Comparison of ENCODE assay signal across 1 cellular context in genomic region chr15:40251455-40252140, GRCh38.
TF ChIP-seq lines count a peak whose summit lies in the region.

No MANE protein-coding gene starts in this region.

TF ChIP-seq in H1, 55 proteins besides CTCF, POLR2A, EP300 and RAD21:
- TF ChIP-seq RXRA (IDR thresholded peaks at IDR 0.05; ENCODE audit: insufficient read depth, low read depth, low read length) (no peak), CHD2 (IDR thresholded peaks at IDR 0.05; ENCODE audit: low read length) (no peak), POU5F1 (IDR thresholded peaks at IDR 0.05; ENCODE audit: low read depth, low read length) (no peak), FOSL1 (IDR thresholded peaks at IDR 0.05; ENCODE audit: insufficient read depth, low read depth, low read length) (no peak), BRCA1 (IDR thresholded peaks at IDR 0.05; ENCODE audit: low read depth, low read length) (no peak), SUZ12 (IDR thresholded peaks at IDR 0.05; ENCODE audit: low read length) (no peak), PHF8 (conservative IDR thresholded peaks at IDR 0.05; ENCODE audit: low read depth, low read length) (no peak), RNF2 (IDR thresholded peaks at IDR 0.05; ENCODE audit: borderline replicate concordance, low read depth, low read length, missing control alignments, poor library complexity, severe bottlenecking) (no peak)
